In genomic region chr10:123147635-123148413, GRCh38 we compare ENCODE assay signal across 8 cellular contexts. TPM values are rescaled to one million over a fixed set of nuclear protein-coding genes. Genes with fewer than 3 reads are reported as not detected.
DNase-seq lines count a peak whose midpoint lies in the region; ATAC-seq and TF ChIP-seq lines count a peak whose summit lies in the region.

Gene HMX2, plus strand, starts transcription at chr10:123148136. Its CDS starts 243 bp downstream, at chr10:123148379.

- H3K4me3 ChIP-seq in Peyer's patch = peak within 1 kb of the TSS in 3 of 4 donors; percentile 15 to 33 (median 16)

- no peak within 1 kb of the TSS for H3K27ac ChIP-seq in Peyer's patch

- H3K36me3 Mint-ChIP-seq in glutamatergic neuron (ENCODE audit: unreplicated experiment) = no peaks in the 10 kb centered on the region

- peaks cover 0 to 49% (median 27%) of the 10 kb centered on the region in 4 donors for H3K4me1 ChIP-seq in Peyer's patch

- TF ChIP-seq CTCF in Peyer's patch (IDR thresholded peaks at IDR 0.05) (no peak), glutamatergic neuron (IDR thresholded peaks at IDR 0.05; ENCODE audit: partially characterized antibody, unreplicated experiment) (no peak)

- ATAC-seq in GM18505 (IDR thresholded peaks at IDR 0.05; ENCODE audit: unreplicated experiment) = peak; percentile 29
- ATAC-seq in GM18861 (IDR thresholded peaks at IDR 0.05; ENCODE audit: unreplicated experiment) = no peak

- H3K4me3 Mint-ChIP-seq in glutamatergic neuron (ENCODE audit: unreplicated experiment) = peak within 1 kb of the TSS; percentile 71

- no peak within 1 kb of the TSS for H3K27ac Mint-ChIP-seq in glutamatergic neuron (ENCODE audit: unreplicated experiment)

- peaks cover 40% of the 10 kb centered on the region for H3K27me3 Mint-ChIP-seq in glutamatergic neuron (ENCODE audit: unreplicated experiment)

- in situ Hi-C loops in ACHN (cut with HindIII; ENCODE audit: low pct_ligation_motif_present, low pct_unique_long_range_greater_than_20kb, low sequenced_read_pairs) = no loop called here

- TF ChIP-seq POLR2A in GM18505 (IDR thresholded peaks at IDR 0.05; ENCODE audit: borderline replicate concordance, extremely low read depth, insufficient read depth, insufficient read length) (peak; percentile 55), Peyer's patch (IDR thresholded peaks at IDR 0.05) (no peak)

- H3K4me1 Mint-ChIP-seq in glutamatergic neuron (ENCODE audit: low read depth, unreplicated experiment) = peaks cover 28% of the 10 kb centered on the region

- H3K9me3 ChIP-seq in Peyer's patch = peaks cover 0 to 3% (median 0%) of the 10 kb centered on the region in 4 donors

- H3K27me3 ChIP-seq in Peyer's patch = peaks cover 0 to 65% of the 10 kb centered on the region in 2 donors

- DNase-seq in ACHN (peak; percentile 32), Peyer's patch (no peak), glutamatergic neuron (peak; percentile 62), HPDE6-E6E7 (ENCODE audit: extremely low spot score) (no peak), cerebellar nuclear complex (lab: John Stamatoyannopoulos, UW) (no peak)
- no peak for DNase-seq in central memory CD4-positive, alpha-beta T cell

- no peaks in the 10 kb centered on the region for H3K36me3 ChIP-seq in Peyer's patch

- H3K9me3 Mint-ChIP-seq in glutamatergic neuron (ENCODE audit: unreplicated experiment) = peaks cover 14% of the 10 kb centered on the region

RNA-seq across cellular contexts. Expression of gene HMX2, which starts in this region (rescaled TPM):
- total RNA-seq in Peyer's patch (1 to 10 TPM in 1 of 4 donors, not detected in 3; 1.0 TPM), glutamatergic neuron (ENCODE audit: unreplicated experiment) (not detected)

Comparison
In these comparisons a context has a peak if more than half of its experiments do, and no peak if none do; other contexts are left out.
1. Peak in DNase-seq in glutamatergic neuron; RNA of the gene not detected or under 1 TPM.